19 cellular contexts compared by ENCODE assay signal in genomic region chr9:134491856-134492255, GRCh38.
DNase-seq lines count a peak whose midpoint lies in the region; ATAC-seq and TF ChIP-seq lines count a peak whose summit lies in the region.
"Had no signal": no experiment of that assay in that cellular context is flagged by ENCODE, and none has a peak within 500 bp of the region (broad histone marks: within the 10 kb centered on the region; RNA-seq: fewer than 3 reads in every experiment).

No MANE protein-coding gene starts in this region.

- H3F3A ChIP-seq in smooth muscle cell (ENCODE audit: low read depth): peaks cover 11% of the 10 kb centered on the region

- H3K27me3 ChIP-seq in BLaER1 (no peaks in the 10 kb centered on the region), adipocyte (replicated peaks; ENCODE audit: control insufficient read depth, insufficient read depth, low read length) (no peaks in the 10 kb centered on the region), left lung (peaks cover 0 to 28% of the 10 kb centered on the region in 2 donors), smooth muscle cell (ENCODE audit: low read depth) (no peaks in the 10 kb centered on the region)

- H3K36me3 ChIP-seq in BLaER1: no peaks in the 10 kb centered on the region
- no peaks in the 10 kb centered on the region for H3K36me3 ChIP-seq in adipocyte (ENCODE audit: control insufficient read depth, insufficient read depth, low read length, severe bottlenecking)
- H3K36me3 ChIP-seq in left lung: no peaks in the 10 kb centered on the region
- H3K36me3 ChIP-seq in smooth muscle cell (ENCODE audit: low read depth): no peaks in the 10 kb centered on the region

- H3K9me3 ChIP-seq in BLaER1: 0 out of 2 replicates have a peak, but pooled peaks cover 6% of the 10 kb centered on the region
- no peaks in the 10 kb centered on the region for H3K9me3 ChIP-seq in adipocyte (ENCODE audit: control insufficient read depth, low read length)
- H3K9me3 ChIP-seq in left lung: no peaks in the 10 kb centered on the region
- H3K9me3 ChIP-seq in smooth muscle cell (replicated peaks; ENCODE audit: low read depth): no peaks in the 10 kb centered on the region
- H3K9me3 ChIP-seq: psoas muscle had no signal

- peak overlapping the region; percentile 97 for H3K27ac ChIP-seq in BLaER1
- peak overlapping the region; percentile 17 to 41 for H3K27ac ChIP-seq in left lung
- H3K27ac ChIP-seq in smooth muscle cell (ENCODE audit: low read depth): peak overlapping the region; percentile 88
- H3K27ac ChIP-seq: foreskin keratinocyte, psoas muscle had no signal

- no peaks in the 10 kb centered on the region for H3K79me2 ChIP-seq in smooth muscle cell (ENCODE audit: low read depth)

- H2AFZ ChIP-seq in smooth muscle cell (ENCODE audit: low read depth): no peak overlapping the region

- H3K4me2 ChIP-seq in BLaER1 (peak overlapping the region; percentile 94), smooth muscle cell (peak overlapping the region; percentile 69)

- no peak overlapping the region for H3K4me3 ChIP-seq in BLaER1
- H3K4me3 ChIP-seq in adipocyte (ENCODE audit: low read length): no peak overlapping the region
- H3K4me3 ChIP-seq in left lung: no peak overlapping the region
- H3K4me3 ChIP-seq in smooth muscle cell: no peak overlapping the region
- H3K4me3 ChIP-seq: psoas muscle had no signal

- no peak for DNase-seq in adipocyte (ENCODE audit: low read depth)
- DNase-seq in left lung: peak in 1 of 2 donors; percentile 42
- DNase-seq in smooth muscle cell (lab: John Stamatoyannopoulos, UW; ENCODE audit: unreplicated experiment): no peak
- DNase-seq in cortex of kidney (lab: John Stamatoyannopoulos, UW): no peak
- no peak for DNase-seq in ecto neural progenitor cell (ENCODE audit: low spot score)
- DNase-seq in NCI-H345 (lab: John Stamatoyannopoulos, UW): no peak
- no peak for DNase-seq in NCI-H2196 (lab: John Stamatoyannopoulos, UW; ENCODE audit: unreplicated experiment)
- DNase-seq: activated CD4-positive, CD25-positive, alpha-beta regulatory T cell; activated CD8-positive, alpha-beta T cell treated with anti-CD3 and anti-CD28 coated beads, Interleukin-2, amount 10 ng/mL, durations not matched to agents 7 days and 5 days; activated T-cell treated with anti-CD3 and anti-CD28 coated beads, Interleukin-2, amount 50 U/mL, for 48 hours; CD4-positive, alpha-beta memory T cell; DMS153; foreskin keratinocyte; NCI-H1092 treated with DMSO at 0.1 percent for 48 hours; NCI-H2081 treated with DMSO at 0.1 percent for 48 hours; T1000 had no signal

- H4K20me1 ChIP-seq in BLaER1 (no peaks in the 10 kb centered on the region), smooth muscle cell (ENCODE audit: low read depth) (no peaks in the 10 kb centered on the region)

- peak overlapping the region; percentile 44 for H3K9ac ChIP-seq in BLaER1
- H3K9ac ChIP-seq in adipocyte (ENCODE audit: low read length): peak overlapping the region; percentile 70
- H3K9ac ChIP-seq in smooth muscle cell (ENCODE audit: low read depth): peak overlapping the region; percentile 5

- no peak for TF ChIP-seq CTCF in left lung (IDR thresholded peaks at IDR 0.05)
- no peak for TF ChIP-seq CTCF in smooth muscle cell (IDR thresholded peaks at IDR 0.05; ENCODE audit: borderline replicate concordance, insufficient read depth, poor library complexity, severe bottlenecking)

- intact Hi-C loops in left lung (cut with DNase I): no loop called here

- no peak for ATAC-seq in left lung
- ATAC-seq: activated CD8-positive, alpha-beta T cell treated with anti-CD3 and anti-CD28 coated beads, Interleukin-2, amount 10 ng/mL, durations not matched to agents 7 days and 5 days; foreskin keratinocyte; HepG2 had no signal

- 43% methylated on average over 11 of the region's 11 CpGs for WGBS in smooth muscle cell (ENCODE audit: low lambda C conversion rate)

- H3K4me1 ChIP-seq in BLaER1 (peaks cover 83% of the 10 kb centered on the region), adipocyte (ENCODE audit: control insufficient read depth, insufficient read depth, low read length) (peaks cover 40% of the 10 kb centered on the region), left lung (peaks cover 0 to 8% of the 10 kb centered on the region in 2 donors), smooth muscle cell (ENCODE audit: low read depth) (peaks cover 12% of the 10 kb centered on the region)
- H3K4me1 ChIP-seq: foreskin keratinocyte, psoas muscle had no signal

Comparison
In these comparisons a context has a peak if more than half of its experiments do, and no peak if none do; other contexts are left out.
1. H3K27ac ChIP-seq: peak in every context shown above with its lines; median percentile 97 in BLaER1; 88 in smooth muscle cell; 29 in left lung.
2. H3K9ac ChIP-seq: peak in every context shown above with its lines; median percentile 70 in adipocyte; 44 in BLaER1; 5 in smooth muscle cell.